ENCODE assay signal across 1 cellular context in the genomic region with DNA sequence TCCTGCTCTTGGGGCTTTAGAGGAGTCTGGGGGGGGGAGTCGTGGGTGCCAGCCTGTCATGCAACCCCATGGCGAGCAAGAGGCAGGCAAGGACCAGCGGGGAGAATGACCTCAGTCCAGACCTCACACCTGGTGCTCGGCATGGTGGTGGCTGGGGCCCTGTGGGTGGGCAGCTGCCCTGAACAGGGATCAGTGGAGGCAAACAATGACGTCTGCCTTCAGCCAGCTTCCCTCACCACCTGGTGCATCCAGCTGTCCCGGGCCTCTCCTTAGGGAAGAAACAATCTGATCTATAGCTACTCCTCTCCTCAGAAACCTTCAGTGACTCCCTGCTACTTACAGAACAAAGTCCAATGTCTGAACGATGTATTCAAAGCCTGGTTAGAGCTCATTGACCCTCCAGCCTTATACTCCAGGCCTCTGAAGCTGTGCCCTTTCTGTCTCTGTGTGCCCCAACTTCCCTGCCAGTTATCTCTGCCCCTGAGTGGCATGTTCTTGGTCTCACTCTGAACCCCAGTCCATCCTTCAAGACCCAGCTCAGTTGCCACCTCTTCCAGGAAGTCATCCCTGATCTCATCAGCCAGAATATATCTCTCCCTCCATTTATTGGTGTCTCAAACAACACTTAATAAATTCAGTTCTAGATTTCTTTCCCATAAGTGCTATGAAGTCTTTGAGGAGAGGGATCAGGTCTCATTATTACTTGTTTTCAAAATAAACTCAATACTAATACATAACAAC.
TF ChIP-seq lines count a peak whose summit lies in the region.

No MANE protein-coding gene starts in this region.

TF ChIP-seq in K562, 482 proteins besides CTCF, POLR2A, EP300 and RAD21:
- TF ChIP-seq NCOA2 (IDR thresholded peaks at IDR 0.05; ENCODE audit: partially characterized antibody in 2 of 2) (no peak), ZFP36 (IDR thresholded peaks at IDR 0.05; ENCODE audit: low read depth, low read length, partially characterized antibody) (peak; percentile 94), RBM25 (IDR thresholded peaks at IDR 0.05; ENCODE audit: low read depth, low read length, severe bottlenecking) (peak; percentile 17)
